In genomic region chrX:99761731-99762130, GRCh38 we compare ENCODE assay signal across 6 cellular contexts.
"Had no signal": no experiment of that assay in that cellular context is flagged by ENCODE, and none has a peak within 500 bp of the region (broad histone marks: within the 10 kb centered on the region; RNA-seq: fewer than 3 reads in every experiment).

No MANE protein-coding gene starts in this region.

- H3K4me3 ChIP-seq: K562 had no signal

- H3K4me3 Mint-ChIP-seq: IgD-negative memory B cell had no signal

- DNase-seq: IMR-90, KBM-7, KG1 had no signal

- H3K4me1 Mint-ChIP-seq: IgD-negative memory B cell had no signal

- H3K27me3 Mint-ChIP-seq: IgD-negative memory B cell had no signal

- H3K27ac Mint-ChIP-seq: IgD-negative memory B cell had no signal

- H3K27ac ChIP-seq: HL-60 had no signal
